Comparison of ENCODE assay signal across 13 cellular contexts in the genomic region with DNA sequence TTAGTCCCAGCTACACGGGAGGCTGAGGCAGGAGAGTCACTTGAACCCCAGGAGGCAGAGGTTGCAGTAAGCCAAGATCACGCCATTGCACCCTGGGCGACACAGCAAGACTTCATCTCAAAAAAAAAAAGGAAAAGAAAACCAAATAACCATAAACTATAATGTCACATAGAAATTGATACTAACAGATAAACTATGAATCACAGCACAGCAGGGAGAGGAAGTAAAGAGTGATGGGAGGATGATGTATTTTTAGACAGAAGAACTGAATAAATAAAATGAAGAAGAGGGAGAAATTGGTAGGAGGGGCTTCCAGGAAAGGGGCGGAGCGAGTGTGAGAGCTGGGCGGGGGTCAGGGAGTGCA.
"Had no signal": no experiment of that assay in that cellular context is flagged by ENCODE, and none has a peak within 500 bp of the region (broad histone marks: within the 10 kb centered on the region; RNA-seq: fewer than 3 reads in every experiment).

No MANE protein-coding gene starts in this region.

- H3K36me3 ChIP-seq: esophagus muscularis mucosa, gastrocnemius medialis, left ventricle myocardium inferior, right atrium auricular region, thyroid gland had no signal

- DNase-seq: amniotic stem cell had no signal

- H3K36me3 Mint-ChIP-seq: activated naive CD8-positive, alpha-beta T cell treated with anti-CD3 and anti-CD28 coated beads, Interleukin-2, amount 10 ng/mL, durations not matched to agents 7 days and 5 days had no signal

- H3K27ac ChIP-seq: coronary artery, esophagus muscularis mucosa, gastrocnemius medialis, left ventricle myocardium inferior, psoas muscle, right atrium auricular region, thyroid gland had no signal

- H3K9me3 ChIP-seq: esophagus muscularis mucosa, gastrocnemius medialis, left ventricle myocardium inferior, psoas muscle, right atrium auricular region, thyroid gland had no signal

- H3K27ac Mint-ChIP-seq: activated naive CD4-positive, alpha-beta T cell treated with anti-CD3 and anti-CD28 coated beads for 36 hours; activated naive CD8-positive, alpha-beta T cell treated with anti-CD3 and anti-CD28 coated beads, Interleukin-2, amount 10 ng/mL, durations not matched to agents 7 days and 5 days; naive thymus-derived CD4-positive, alpha-beta T cell; T-helper 17 cell had no signal

- H3K9me3 Mint-ChIP-seq: activated naive CD4-positive, alpha-beta T cell treated with anti-CD3 and anti-CD28 coated beads for 36 hours; activated naive CD8-positive, alpha-beta T cell treated with anti-CD3 and anti-CD28 coated beads, Interleukin-2, amount 10 ng/mL, durations not matched to agents 7 days and 5 days; activated T-cell treated with anti-CD3 and anti-CD28 coated beads, Interleukin-2, amount 50 U/mL, for 4 hours; naive thymus-derived CD4-positive, alpha-beta T cell had no signal

- H3K27me3 ChIP-seq: gastrocnemius medialis, right atrium auricular region, thyroid gland had no signal

- H3K4me3 ChIP-seq: coronary artery, esophagus muscularis mucosa, gastrocnemius medialis, left ventricle myocardium inferior, psoas muscle, right atrium auricular region, thyroid gland had no signal

- H3K4me3 Mint-ChIP-seq: activated naive CD4-positive, alpha-beta T cell treated with anti-CD3 and anti-CD28 coated beads for 36 hours; activated naive CD8-positive, alpha-beta T cell treated with anti-CD3 and anti-CD28 coated beads, Interleukin-2, amount 10 ng/mL, durations not matched to agents 7 days and 5 days; activated T-cell treated with anti-CD3 and anti-CD28 coated beads, Interleukin-2, amount 50 U/mL, for 4 hours; naive thymus-derived CD4-positive, alpha-beta T cell; T-helper 17 cell had no signal

- H3K4me1 ChIP-seq: gastrocnemius medialis, left ventricle myocardium inferior, psoas muscle, right atrium auricular region, thyroid gland had no signal
